ENCODE assay signal across 8 cellular contexts in genomic region chr3:179653106-179653776, GRCh38. TPM values are rescaled to one million over a fixed set of nuclear protein-coding genes. Genes with fewer than 3 reads are reported as not detected.
DNase-seq lines count a peak whose midpoint lies in the region; ATAC-seq and TF ChIP-seq lines count a peak whose summit lies in the region.

No MANE protein-coding gene starts in this region.

- intact Hi-C loops in Panc1 (cut with micrococcal nuclease; ENCODE audit: unreplicated experiment): no loop called here

- no peaks in the 10 kb centered on the region for H3K9me3 Mint-ChIP-seq in naive thymus-derived CD8-positive, alpha-beta T cell

- in situ Hi-C loops in Panc1 (cut with HindIII; ENCODE audit: low pct_unique_long_range_greater_than_20kb, low sequenced_read_pairs): no loop called here

- H3K36me3 ChIP-seq in Panc1 (ENCODE audit: control insufficient read depth, insufficient read depth, low read length) (no peaks in the 10 kb centered on the region; the same call in 1 of the 2 replicates), fibroblast of lung (ENCODE audit: control insufficient read depth, insufficient read depth, low read length) (no peaks in the 10 kb centered on the region)

- peaks cover 0 to 7% (median 0%) of the 10 kb centered on the region in 3 donors for H3K36me3 Mint-ChIP-seq in naive thymus-derived CD8-positive, alpha-beta T cell

- H4K20me1 ChIP-seq in fibroblast of lung (ENCODE audit: control insufficient read depth, extremely low read depth, insufficient read depth, low read length): no peaks in the 10 kb centered on the region

- H3K27ac Mint-ChIP-seq in naive thymus-derived CD8-positive, alpha-beta T cell: peak overlapping the region; percentile 82 to 94 (median 90)

- peak overlapping the region; percentile 77 to 97 for H3K4me3 ChIP-seq in Panc1 (ENCODE audit: low read depth in 2 of 2, low read length in 2 of 2)
- H3K4me3 ChIP-seq in fibroblast of lung (replicated peaks in 1 of 4; ENCODE audit: control extremely low read depth in 1 of 4, insufficient read depth in 1 of 4, low read depth in 3 of 4, low read length in 4 of 4): peak overlapping the region; percentile 86 to 95 (median 92)

- POLR2A ChIA-PET in Panc1 (lab: Charles Lee): interaction anchor here (0.6 kb wide), 1 partner anchor 63 kb away, joined by 5 read pairs; no protein-coding TSS in a partner anchor
- POLR2A ChIA-PET in naive thymus-derived CD8-positive, alpha-beta T cell (lab: Charles Lee): interaction anchor here (1.0 to 2.6 kb wide), 3 partner anchors 48 to 949 kb away, joined by 4 to 9 read pairs (median 5); partner anchors contain the start of genes MRPL47, NDUFB5, PIK3CA and TTC14

- TF ChIP-seq CTCF in Panc1 (IDR thresholded peaks at IDR 0.05): peak; percentile 37
- TF ChIP-seq CTCF in fibroblast of lung (conservative IDR thresholded peaks at IDR 0.05 in 1 of 2, IDR thresholded peaks at IDR 0.05 in 1 of 2; ENCODE audit: low read depth in 1 of 2, low read length in 2 of 2): peak in 1 of 2 donors; percentile 13

- peaks cover 24 to 43% (median 34%) of the 10 kb centered on the region in 4 donors for H3K4me1 Mint-ChIP-seq in naive thymus-derived CD8-positive, alpha-beta T cell

- H2AFZ ChIP-seq in fibroblast of lung (ENCODE audit: low read length): peak overlapping the region; percentile 92

- no peaks in the 10 kb centered on the region for H3K27me3 Mint-ChIP-seq in naive thymus-derived CD8-positive, alpha-beta T cell

- DNase-seq in DMS79 treated with DMSO at 0.1 percent for 48 hours (lab: John Stamatoyannopoulos, UW) (peak; percentile 71), HuH-7 (ENCODE audit: low spot score) (peak; percentile 51), Panc1 (ENCODE audit: low read depth, low spot score) (no peak), fibroblast of lung (ENCODE audit: low read depth in 2 of 2) (peak; percentile 83)
- DNase-seq in activated T-helper 1 cell treated with anti-CD3 and anti-CD28 coated beads, Interleukin-2, amount 50 U/mL, for 16 hours (ENCODE audit: low read depth in 1 of 2, low spot score in 1 of 2): peak; percentile 32 to 46
- DNase-seq in naive thymus-derived CD8-positive, alpha-beta T cell: peak; percentile 40 to 78 (median 60)
- DNase-seq in stimulated activated naive CD4-positive, alpha-beta T cell (lab: John Stamatoyannopoulos, UW): peak; percentile 33 to 78 (median 71)

- peak overlapping the region; percentile 83 for H3K27ac ChIP-seq in Panc1 (ENCODE audit: low read length)
- peak overlapping the region; percentile 88 for H3K27ac ChIP-seq in fibroblast of lung (ENCODE audit: insufficient read depth, low read length)

- H3K4me3 Mint-ChIP-seq in naive thymus-derived CD8-positive, alpha-beta T cell: peak overlapping the region; percentile 87 to 98 (median 92)

- H3K9ac ChIP-seq in fibroblast of lung (ENCODE audit: insufficient read depth, low read length): peak overlapping the region; percentile 94

- H3K9me3 ChIP-seq in Panc1 (ENCODE audit: control insufficient read depth, insufficient read depth, low read depth, low read length): no peaks in the 10 kb centered on the region
- no peaks in the 10 kb centered on the region for H3K9me3 ChIP-seq in fibroblast of lung (ENCODE audit: control insufficient read depth, insufficient read depth, low read depth, low read length)

- BruUV-seq in Panc1 (replicated peaks; lab: Mats Ljungman, UMichigan): no TSS peak

- CTCF ChIA-PET in Panc1 (lab: Charles Lee): no interaction called here

- H3K27me3 ChIP-seq in Panc1 (ENCODE audit: control insufficient read depth, insufficient read depth, low read length) (no peaks in the 10 kb centered on the region), fibroblast of lung (ENCODE audit: control insufficient read depth, insufficient read depth, low read length) (no peaks in the 10 kb centered on the region)

- H3K4me1 ChIP-seq in Panc1 (ENCODE audit: control insufficient read depth, insufficient read depth, low read length): peaks cover 19% of the 10 kb centered on the region
- H3K4me1 ChIP-seq in fibroblast of lung (ENCODE audit: control insufficient read depth, extremely low read depth, insufficient read depth, low read length): peaks cover 2% of the 10 kb centered on the region

- H3K4me2 ChIP-seq in fibroblast of lung (ENCODE audit: extremely low read depth, insufficient read depth, low read length): peak overlapping the region; percentile 83

- H3K79me2 ChIP-seq in fibroblast of lung (ENCODE audit: control insufficient read depth, insufficient read depth, low read length): peaks cover 38% of the 10 kb centered on the region

- peak; percentile 70 for ATAC-seq in GM21528 (IDR thresholded peaks at IDR 0.05; ENCODE audit: low FRiP score, unreplicated experiment)
- ATAC-seq in Panc1: peak; percentile 80
- ATAC-seq in naive thymus-derived CD8-positive, alpha-beta T cell: peak; percentile 70 to 72

RNA-seq across cellular contexts. Expression of gene USP13, which starts 0.4 kb away (rescaled TPM):
- total RNA-seq in Panc1 (2021; ENCODE audit: unreplicated experiment) (27.8 TPM), fibroblast of lung (8.7 and 11.7 TPM in 2 replicates)
- 15.4 TPM for polyA plus RNA-seq in Panc1 (2012; ENCODE audit: insufficient read length)
- polyA plus RNA-seq in fibroblast of lung: 15.7 and 21.7 TPM in 2 replicates
- 12.6 and 13.8 TPM in 2 replicates for polyA plus RNA-seq in fibroblast of lung (2012)
- polyA minus RNA-seq in fibroblast of lung (ENCODE audit: low replicate concordance): 16.9 and 23.3 TPM in 2 replicates
- 1 to 10 TPM; 6.9 to 10.0 TPM for total RNA-seq in naive thymus-derived CD8-positive, alpha-beta T cell
- polyA plus RNA-seq in naive thymus-derived CD8-positive, alpha-beta T cell: 10 to 100 TPM in 1 of 3 donors, 1 to 10 TPM in 2; 3.7 to 12.0 (median 9.1) TPM

RNA-seq across cellular contexts. Expression of gene NDUFB5, which starts 48.6 kb away (rescaled TPM):
- total RNA-seq in Panc1 (2021; ENCODE audit: unreplicated experiment): 142 TPM
- 104 TPM for polyA plus RNA-seq in Panc1 (2012; ENCODE audit: insufficient read length)
- total RNA-seq in fibroblast of lung: 120 and 153 TPM in 2 replicates
- 53.8 and 57.5 TPM in 2 replicates for polyA plus RNA-seq in fibroblast of lung
- polyA plus RNA-seq in fibroblast of lung (2012): 63.3 and 67.4 TPM in 2 replicates
- 2.6 and 5.2 TPM in 2 replicates for polyA minus RNA-seq in fibroblast of lung (ENCODE audit: low replicate concordance)
- 10 to 100 TPM; 55.6 to 62.5 TPM for total RNA-seq in naive thymus-derived CD8-positive, alpha-beta T cell
- 10 to 100 TPM; 63.7 to 94.5 (median 76.3) TPM for polyA plus RNA-seq in naive thymus-derived CD8-positive, alpha-beta T cell

RNA-seq across cellular contexts. Expression of gene MRPL47, which starts 48.8 kb away (rescaled TPM):
- total RNA-seq in Panc1 (2021; ENCODE audit: unreplicated experiment) (58.7 TPM), fibroblast of lung (26.2 and 27.6 TPM in 2 replicates)
- 40.0 TPM for polyA plus RNA-seq in Panc1 (2012; ENCODE audit: insufficient read length)
- 60.0 and 62.4 TPM in 2 replicates for polyA plus RNA-seq in fibroblast of lung
- 50.1 and 53.1 TPM in 2 replicates for polyA plus RNA-seq in fibroblast of lung (2012)
- 0.90 and 1.9 TPM in 2 replicates for polyA minus RNA-seq in fibroblast of lung (ENCODE audit: low replicate concordance)
- total RNA-seq in naive thymus-derived CD8-positive, alpha-beta T cell: 10 to 100 TPM; 23.6 to 24.1 TPM
- polyA plus RNA-seq in naive thymus-derived CD8-positive, alpha-beta T cell: 10 to 100 TPM; 47.1 to 51.4 (median 48.8) TPM
